Comparison of ENCODE assay signal across 18 cellular contexts in genomic region chr20:25369529-25369928, GRCh38.
"Had no signal": no experiment of that assay in that cellular context is flagged by ENCODE, and none has a peak within 500 bp of the region (broad histone marks: within the 10 kb centered on the region; RNA-seq: fewer than 3 reads in every experiment).

No MANE protein-coding gene starts in this region.

- H3K27ac ChIP-seq: esophagus muscularis mucosa, parathyroid adenoma, tibial artery had no signal

- H3K36me3 ChIP-seq: esophagus muscularis mucosa, tibial artery had no signal

- H3K4me3 Mint-ChIP-seq: activated T-cell treated with anti-CD3 and anti-CD28 coated beads, Interleukin-2, amount 50 U/mL, for 72 hours; mesothelial cell of epicardium; natural killer cell treated with Interleukin-12 subunit alpha and Interleukin-12 subunit beta and Interleukin-15 and Interleukin-18, amount 100 ng/mL, for 72 hours had no signal

- H3K4me1 ChIP-seq: esophagus muscularis mucosa, parathyroid adenoma, tibial artery had no signal

- H3K9ac ChIP-seq: parathyroid adenoma had no signal

- H3K27ac Mint-ChIP-seq: activated T-cell treated with anti-CD3 and anti-CD28 coated beads, Interleukin-2, amount 50 U/mL, for 72 hours; mesothelial cell of epicardium; natural killer cell treated with Interleukin-12 subunit alpha and Interleukin-12 subunit beta and Interleukin-15 and Interleukin-18, amount 100 ng/mL, for 72 hours had no signal

- H3K9me3 Mint-ChIP-seq: natural killer cell treated with Interleukin-12 subunit alpha and Interleukin-12 subunit beta and Interleukin-15 and Interleukin-18, amount 100 ng/mL, for 72 hours had no signal

- H3K4me1 Mint-ChIP-seq: mesothelial cell of epicardium had no signal

- H3K36me3 Mint-ChIP-seq: natural killer cell treated with Interleukin-12 subunit alpha and Interleukin-12 subunit beta and Interleukin-15 and Interleukin-18, amount 100 ng/mL, for 72 hours had no signal

- H3K9me3 ChIP-seq: esophagus muscularis mucosa, tibial artery had no signal

- H3K27me3 Mint-ChIP-seq: natural killer cell treated with Interleukin-12 subunit alpha and Interleukin-12 subunit beta and Interleukin-15 and Interleukin-18, amount 100 ng/mL, for 72 hours had no signal

- H2AFZ ChIP-seq: parathyroid adenoma had no signal

- ATAC-seq: activated T-cell treated with anti-CD3 and anti-CD28 coated beads, Interleukin-2, amount 50 U/mL, for 72 hours; left colon; natural killer cell treated with Interleukin-12 subunit alpha and Interleukin-12 subunit beta and Interleukin-15 and Interleukin-18, amount 100 ng/mL, for 72 hours had no signal

- H3K4me3 ChIP-seq: esophagus muscularis mucosa, tibial artery had no signal

- H3K27me3 ChIP-seq: esophagus muscularis mucosa, tibial artery had no signal

- FAIRE-seq: endothelial cell of umbilical vein, islet of Langerhans had no signal

- DNase-seq: activated CD4-positive, alpha-beta T cell treated with anti-CD3 and anti-CD28 coated beads for 1 hour; activated CD8-positive, alpha-beta memory T cell treated with anti-CD3 and anti-CD28 coated beads for 24 hours; activated CD8-positive, alpha-beta memory T cell treated with anti-CD3 and anti-CD28 coated beads, Interleukin-2, amount 50 U/mL, for 48 hours; activated effector memory CD4-positive, alpha-beta T cell treated with anti-CD3 and anti-CD28 coated beads, Interleukin-2, amount 50 U/mL, for 16 hours; activated naive CD4-positive, alpha-beta T cell treated with anti-CD3 and anti-CD28 coated beads, Interleukin-2, amount 50 U/mL, for 16 hours; activated T-cell treated with anti-CD3 and anti-CD28 coated beads, Interleukin-2, amount 50 U/mL, for 72 hours; aorta; effector CD8-positive, alpha-beta T cell; left colon; stimulated activated CD4-positive, alpha-beta T cell treated with anti-CD3 and anti-CD28 coated beads, Interleukin-2, amount 100 ng/mL, for 24 hours; stimulated activated naive CD4-positive, alpha-beta T cell treated with Interleukin-2 at 50 U/mL for 16 hours; tibial artery had no signal
